26 cellular contexts compared by ENCODE assay signal in genomic region chr7:102255501-102255900, GRCh38. TPM values are rescaled to one million over a fixed set of nuclear protein-coding genes. Genes with fewer than 3 reads are reported as not detected.
DNase-seq lines count a peak whose midpoint lies in the region; ATAC-seq, FAIRE-seq and TF ChIP-seq lines count a peak whose summit lies in the region.
"Had no signal": no experiment of that assay in that cellular context is flagged by ENCODE, and none has a peak within 500 bp of the region (broad histone marks: within the 10 kb centered on the region; RNA-seq: fewer than 3 reads in every experiment).

No MANE protein-coding gene starts in this region.

- BruUV-seq in HepG2 (replicated peaks; lab: Mats Ljungman, UMichigan) = no TSS peak

- H2AFZ ChIP-seq in HepG2 (ENCODE audit: low read length) (no peak overlapping the region), osteoblast (ENCODE audit: low read length) (no peak overlapping the region)
- H2AFZ ChIP-seq: GM23248 had no signal

- no peaks in the 10 kb centered on the region for H3K79me2 ChIP-seq in HepG2 (ENCODE audit: insufficient read depth, low read length)
- H3K79me2 ChIP-seq in osteoblast (ENCODE audit: insufficient read depth, low read length) = no peaks in the 10 kb centered on the region

- POLR2A ChIA-PET in HepG2 (lab: Yijun Ruan, JAX) = no interaction called here

- no peak for TF ChIP-seq RAD21 in HepG2 (CRISPR knock-in tag; IDR thresholded peaks at IDR 0.05)

- H3K9me3 ChIP-seq in HepG2 (ENCODE audit: low read length) = no peaks in the 10 kb centered on the region
- no peaks in the 10 kb centered on the region for H3K9me3 ChIP-seq in right lobe of liver
- H3K9me3 ChIP-seq in SJCRH30 (replicated peaks) = no peaks in the 10 kb centered on the region
- H3K9me3 ChIP-seq in osteoblast (ENCODE audit: low read depth, low read length) = no peaks in the 10 kb centered on the region
- H3K9me3 ChIP-seq: A549; BE2C; BLaER1 treated with 17β-estradiol and CSF1 and Interleukin-3, amounts not matched to agents 10 nM and 100 nM had no signal

- no peak for FAIRE-seq in HepG2 (lab: Jason Lieb, UNC)
- FAIRE-seq: A549, GM12891, GM18507, H1 had no signal

- H3K4me2 ChIP-seq in HepG2 (ENCODE audit: low read depth, low read length) (no peak overlapping the region), osteoblast (ENCODE audit: insufficient read depth, low read length) (no peak overlapping the region)
- H3K4me2 ChIP-seq: A549; BLaER1 treated with 17β-estradiol and CSF1 and Interleukin-3, amounts not matched to agents 10 nM and 100 nM had no signal

- no peak overlapping the region for H3K9ac ChIP-seq in HepG2 (ENCODE audit: insufficient read depth, low read depth, low read length)
- H3K9ac ChIP-seq: BLaER1 treated with 17β-estradiol and CSF1 and Interleukin-3, amounts not matched to agents 10 nM and 100 nM; GM23248 had no signal

- CTCF ChIA-PET in HepG2 (lab: Yijun Ruan, JAX; ENCODE audit: low intra/inter-chr PET ratio, low total read pairs) = no interaction called here

- H3K4me1 ChIP-seq in HepG2 (ENCODE audit: insufficient read depth, low read length) = peaks cover 70% of the 10 kb centered on the region
- H3K4me1 ChIP-seq in right lobe of liver = peaks cover 0 to 32% (median 1%) of the 10 kb centered on the region in 4 donors
- H3K4me1 ChIP-seq in SJCRH30 = peaks cover 32% of the 10 kb centered on the region
- H3K4me1 ChIP-seq in osteoblast (ENCODE audit: insufficient read depth, low read length) = no peaks in the 10 kb centered on the region
- H3K4me1 ChIP-seq: A549 had no signal

- intact Hi-C loops in HepG2 (cut with micrococcal nuclease; ENCODE audit: unreplicated experiment) = no loop called here
- intact Hi-C loops in right lobe of liver (cut with DNase I) = no loop called here

- 95% methylated on average over 7 of the region's 7 CpGs for WGBS in HepG2 (ENCODE audit: low lambda C conversion rate)
- WGBS in right lobe of liver (ENCODE audit: insufficient coverage, low coverage, low lambda C conversion rate, missing lambda C conversion rate) = 95% methylated on average over 7 of the region's 7 CpGs

- no peak for TF ChIP-seq POLR2A in HepG2 (IDR thresholded peaks at IDR 0.05; ENCODE audit: insufficient read depth in 1 of 2, low read depth in 2 of 2, low read length in 2 of 2)
- TF ChIP-seq POLR2A in right lobe of liver (IDR thresholded peaks at IDR 0.05) = no peak

- no peak overlapping the region for H3K4me3 ChIP-seq in HepG2 (replicated peaks in 1 of 3; ENCODE audit: insufficient read depth in 1 of 3, low read depth in 2 of 3, low read length in 3 of 3)
- H3K4me3 ChIP-seq in right lobe of liver = no peak overlapping the region
- no peak overlapping the region for H3K4me3 ChIP-seq in SJCRH30
- no peak overlapping the region for H3K4me3 ChIP-seq in osteoblast (ENCODE audit: insufficient read depth, low read length)
- H3K4me3 ChIP-seq: A549; BLaER1 treated with 17β-estradiol and CSF1 and Interleukin-3, amounts not matched to agents 10 nM and 100 nM; GM23248 had no signal

- H3K27me3 ChIP-seq in HepG2 (ENCODE audit: control insufficient read depth in 1 of 2, insufficient read depth in 2 of 2, low read length in 2 of 2) (no peaks in the 10 kb centered on the region), right lobe of liver (no peaks in the 10 kb centered on the region), SJCRH30 (no peaks in the 10 kb centered on the region), osteoblast (ENCODE audit: insufficient read depth, low read length) (no peaks in the 10 kb centered on the region)
- H3K27me3 ChIP-seq: BE2C; BLaER1 treated with 17β-estradiol and CSF1 and Interleukin-3, amounts not matched to agents 10 nM and 100 nM had no signal

- in situ Hi-C loops in HepG2 (cut with HindIII; ENCODE audit: extremely low pct_ligation_motif_present, low pct_unique_long_range_greater_than_20kb) = loop anchor here (10.0 to 25.0 kb wide), 2 partner anchors 441 to 568 kb away; partner anchors contain the start of gene CUX1

- no peaks in the 10 kb centered on the region for H4K20me1 ChIP-seq in HepG2 (ENCODE audit: insufficient read depth, low read length)
- peaks cover 4% of the 10 kb centered on the region for H4K20me1 ChIP-seq in osteoblast (ENCODE audit: insufficient read depth, low read length)

- H3K27ac ChIP-seq in HepG2 (ENCODE audit: extremely low read length, insufficient read depth, low read length) (peak overlapping the region; percentile 43), right lobe of liver (no peak overlapping the region), SJCRH30 (no peak overlapping the region), osteoblast (ENCODE audit: low read depth, low read length) (no peak overlapping the region)
- H3K27ac ChIP-seq: A549; BLaER1 treated with 17β-estradiol and CSF1 and Interleukin-3, amounts not matched to agents 10 nM and 100 nM; GM23248 had no signal

- ATAC-seq in HepG2 (no peak), right lobe of liver (no peak), GM18858 (IDR thresholded peaks at IDR 0.05; ENCODE audit: unreplicated experiment) (no peak)
- ATAC-seq: A549 had no signal

- TF ChIP-seq CTCF in HepG2 (CRISPR knock-in tag; IDR thresholded peaks at IDR 0.05) = no peak
- TF ChIP-seq CTCF in right lobe of liver (IDR thresholded peaks at IDR 0.05) = no peak
- no peak for TF ChIP-seq CTCF in osteoblast (IDR thresholded peaks at IDR 0.05; ENCODE audit: extremely low read depth, low read depth, low read length)

- peaks cover 0 to under 1% of the 10 kb centered on the region in 2 experiments; a peak in 1 of 5 replicates for H3K36me3 ChIP-seq in HepG2 (replicated peaks in 1 of 2; ENCODE audit: control insufficient read depth in 1 of 2, insufficient read depth in 2 of 2, low read length in 2 of 2)
- H3K36me3 ChIP-seq in right lobe of liver = no peaks in the 10 kb centered on the region
- H3K36me3 ChIP-seq in SJCRH30 = no peaks in the 10 kb centered on the region
- no peaks in the 10 kb centered on the region for H3K36me3 ChIP-seq in osteoblast (ENCODE audit: insufficient read depth, low read length)
- H3K36me3 ChIP-seq: BE2C had no signal

- TF ChIP-seq EP300 in HepG2 (IDR thresholded peaks at IDR 0.05; ENCODE audit: low read depth in 2 of 2, low read length in 2 of 2) (no peak), HepG2 (CRISPR knock-in tag; IDR thresholded peaks at IDR 0.05; ENCODE audit: borderline replicate concordance) (no peak)

- DNase-seq in HepG2 (ENCODE audit: low spot score) (no peak), right lobe of liver (no peak), foreskin melanocyte (peak; percentile 61), pons (ENCODE audit: low spot score) (peak; percentile 66), SJCRH30 (no peak), osteoblast (ENCODE audit: insufficient read length, low spot score, missing footprints) (no peak)
- DNase-seq: 8988T; ACHN; AML-193; BE2C; Calu3; CD4-positive, alpha-beta T cell; CD8-positive, alpha-beta memory T cell; COR-L47; DMS53; DMS79 treated with DMSO at 0.1 percent for 48 hours; GF-D8; GM23248; H7; HCEC 1CT had no signal

TF ChIP-seq in HepG2, 621 proteins besides CTCF, POLR2A, EP300 and RAD21:
- no peak for TF ChIP-seq ZFP82 (CRISPR knock-in tag; IDR thresholded peaks at IDR 0.05; ENCODE audit: borderline replicate concordance)
- no peak for TF ChIP-seq MED1 (CRISPR knock-in tag; IDR thresholded peaks at IDR 0.05)
- no peak for TF ChIP-seq ZNF792 (CRISPR knock-in tag; IDR thresholded peaks at IDR 0.05)
- TF ChIP-seq STAT6 (CRISPR knock-in tag; IDR thresholded peaks at IDR 0.05; ENCODE audit: borderline replicate concordance) = no peak

RNA-seq across cellular contexts. Expression of gene SH2B2, which starts 31.2 kb away (rescaled TPM):
- total RNA-seq in HepG2 (2016; rRNA removed; fragmentation: Illumina TruSeq; extraction: Trizol) (0.14 and 0.46 TPM in 2 replicates), right lobe of liver (1 to 10 TPM; 1.7 to 3.1 (median 2.6) TPM), osteoblast (2.1 and 2.2 TPM in 2 replicates)
- total RNA-seq in HepG2 (2016; cell fraction: cytosol; rRNA removed; fragmentation: Illumina TruSeq; extraction: Trizol; ENCODE audit: low read depth) = 0.26 and 0.51 TPM in 2 replicates
- total RNA-seq in HepG2 (2016; cell fraction: insoluble cytoplasmic fraction; rRNA removed; fragmentation: Illumina TruSeq; extraction: Trizol) = 0.45 and 0.63 TPM in 2 replicates
- total RNA-seq in HepG2 (2016; cell fraction: membrane; rRNA removed; fragmentation: Illumina TruSeq; extraction: Trizol) = 0.46 and 0.55 TPM in 2 replicates
- not detected in 2 replicates for total RNA-seq in HepG2 (2016; cell fraction: nucleus; rRNA removed; fragmentation: Illumina TruSeq; extraction: Trizol)
- 1.3 and 1.7 TPM in 2 replicates for polyA plus RNA-seq in HepG2 (2011; rRNA removed)
- polyA plus RNA-seq in HepG2 (2011; cell fraction: cytosol; rRNA removed) = 1.7 and 2.3 TPM in 2 replicates
- polyA plus RNA-seq in HepG2 (2011; cell fraction: nucleus; rRNA removed) = 4.6 and 5.0 TPM in 2 replicates
- polyA plus RNA-seq in HepG2 (2012) = 1.0 and 1.2 TPM in 2 replicates
- polyA plus RNA-seq in HepG2 (2016; cell fraction: cytosol; fragmentation: Illumina TruSeq; extraction: Trizol; ENCODE audit: low read depth) = 0.41 and 0.54 TPM in 2 replicates
- polyA plus RNA-seq in HepG2 (2016; cell fraction: insoluble cytoplasmic fraction; fragmentation: Illumina TruSeq; extraction: Trizol; ENCODE audit: low read depth) = 0.63 and 0.64 TPM in 2 replicates
- 0.58 and 0.90 TPM in 2 replicates for polyA plus RNA-seq in HepG2 (2016; cell fraction: membrane; fragmentation: Illumina TruSeq; extraction: Trizol; ENCODE audit: low read depth)
- polyA plus RNA-seq in HepG2 (2016; cell fraction: nucleus; fragmentation: Illumina TruSeq; extraction: Trizol; ENCODE audit: insufficient read depth, low read depth) = 0.46 and 1.1 TPM in 2 replicates
- polyA minus RNA-seq in HepG2 (2011; rRNA and poly(A)+ RNA removed; ENCODE audit: low replicate concordance) = 1.5 and 3.3 TPM in 2 replicates
- 1.3 and 2.5 TPM in 2 replicates for polyA minus RNA-seq in HepG2 (2011; cell fraction: cytosol; rRNA and poly(A)+ RNA removed)
- polyA minus RNA-seq in HepG2 (2011; cell fraction: nucleus; rRNA and poly(A)+ RNA removed) = 0.90 and 1.6 TPM in 2 replicates
- 12.3 and 13.4 TPM in 2 replicates for total RNA-seq in SJCRH30 (2014; rRNA removed; shearing (Covaris generic))

Comparison
In these comparisons a context has a peak if more than half of its experiments do, and no peak if none do; other contexts are left out.
1. DNase-seq: peak in foreskin melanocyte (single experiment) and pons (single experiment); none in HepG2 (single experiment), right lobe of liver (0 of 3), SJCRH30 (0 of 2) and osteoblast (single experiment).